Comparison of ENCODE assay signal across 19 cellular contexts in the genomic region with DNA sequence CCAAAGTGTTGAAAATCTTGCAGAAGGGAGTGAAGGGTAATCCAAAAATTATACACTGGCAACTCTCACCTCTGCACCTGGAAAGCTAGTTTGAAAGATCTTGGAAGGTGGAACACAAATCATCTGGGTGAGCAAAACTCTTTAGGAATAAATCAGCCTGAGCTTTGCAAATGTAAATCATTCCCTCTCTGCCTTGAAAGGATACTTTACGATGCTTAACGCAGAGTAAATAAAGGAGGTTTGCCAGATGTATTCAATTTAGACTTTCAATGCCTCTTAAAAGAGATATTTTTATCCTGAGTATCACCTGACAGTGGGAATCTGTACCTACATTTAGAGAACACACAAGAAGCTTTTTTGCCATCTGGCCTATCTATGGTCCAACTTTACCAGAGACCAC.
DNase-seq lines count a peak whose midpoint lies in the region; ATAC-seq, FAIRE-seq and TF ChIP-seq lines count a peak whose summit lies in the region.
"Had no signal": no experiment of that assay in that cellular context is flagged by ENCODE, and none has a peak within 500 bp of the region (broad histone marks: within the 10 kb centered on the region; RNA-seq: fewer than 3 reads in every experiment).

No MANE protein-coding gene starts in this region.

- in situ Hi-C loops in HAP-1 (cut with MboI; ENCODE audit: low sequenced_read_pairs): no loop called here

- dilution Hi-C loops in keratinocyte (cut with MboI; ENCODE audit: extremely low pct_ligation_motif_present, low sequenced_read_pairs): no loop called here

- ATAC-seq in HG03175 (IDR thresholded peaks at IDR 0.05; ENCODE audit: unreplicated experiment) (no peak), HG03097 (IDR thresholded peaks at IDR 0.05; ENCODE audit: low FRiP score, unreplicated experiment) (no peak), left cardiac atrium (no peak), HG02759 (IDR thresholded peaks at IDR 0.05; ENCODE audit: unreplicated experiment) (no peak)
- ATAC-seq: body of pancreas; natural killer cell treated with Interleukin-12 subunit alpha and Interleukin-12 subunit beta and Interleukin-15 and Interleukin-18, amount 100 ng/mL, for 72 hours; Right ventricle myocardium inferior; stimulated activated naive B cell treated with anti-CD40 and anti-IgM and Interleukin-4, amounts not matched to agents 10 μg/mL and 1 μg/mL and 100 μg/mL, for 72 hours had no signal

- H3K4me3 ChIP-seq in HAP-1 (no peak overlapping the region), keratinocyte (ENCODE audit: control insufficient read depth in 2 of 3, extremely low read depth in 1 of 3, insufficient read depth in 2 of 3, low read depth in 1 of 3, low read length in 3 of 3) (peak overlapping the region; percentile 26 to 80 (median 59))
- H3K4me3 ChIP-seq: body of pancreas, coronary artery, tibial artery had no signal

- H3K4me2 ChIP-seq in keratinocyte (ENCODE audit: control insufficient read depth, extremely low read depth, insufficient read depth, low read depth, low read length): peak overlapping the region; percentile 81

- no peak for TF ChIP-seq CTCF in keratinocyte (optimal IDR thresholded peaks at IDR 0.05 in 1 of 3, IDR thresholded peaks at IDR 0.05 in 1 of 3, conservative IDR thresholded peaks at IDR 0.05 in 1 of 3; ENCODE audit: extremely low read depth in 1 of 3, insufficient read depth in 2 of 3, low read length in 3 of 3)

- no peaks in the 10 kb centered on the region for H3K9me1 ChIP-seq in keratinocyte (ENCODE audit: control insufficient read depth, extremely low read depth, insufficient read depth, low read length)

- H3K79me2 ChIP-seq in keratinocyte (ENCODE audit: control insufficient read depth, insufficient read depth, low read length): peaks cover 49% of the 10 kb centered on the region

- intact Hi-C loops in left cardiac atrium (cut with DNase I): no loop called here

- peak; percentile 13 to 92 for DNase-seq in HAP-1 (ENCODE audit: low spot score in 2 of 2)
- peak; percentile 43 to 89 for DNase-seq in NCI-H2081 (lab: John Stamatoyannopoulos, UW)
- DNase-seq in NCI-H748 treated with DMSO at 0.1 percent for 48 hours (lab: John Stamatoyannopoulos, UW): peak; percentile 44
- no peak for DNase-seq in keratinocyte (ENCODE audit: low read depth, low spot score)
- DNase-seq in left cardiac atrium: no peak
- DNase-seq: body of pancreas; GF-D8; immature natural killer cell; mammary epithelial cell; MV-4-11; stimulated activated naive B cell treated with anti-CD40 and anti-IgM and Interleukin-4, amounts not matched to agents 10 μg/mL and 1 μg/mL and 100 μg/mL, for 72 hours; tibial artery had no signal

- H3K9me3 ChIP-seq in HAP-1 (no peaks in the 10 kb centered on the region), keratinocyte (ENCODE audit: control insufficient read depth, low read depth, low read length) (no peaks in the 10 kb centered on the region)
- H3K9me3 ChIP-seq: body of pancreas, tibial artery had no signal

- no peak overlapping the region for H2AFZ ChIP-seq in keratinocyte (ENCODE audit: control insufficient read depth, low read length)

- no peaks in the 10 kb centered on the region for H3K27me3 ChIP-seq in HAP-1 (ENCODE audit: low read depth)
- no peaks in the 10 kb centered on the region for H3K27me3 ChIP-seq in keratinocyte (ENCODE audit: control insufficient read depth, extremely low read depth, insufficient read depth, low read length)
- H3K27me3 ChIP-seq: body of pancreas, tibial artery had no signal

- no peak overlapping the region for H3K27ac ChIP-seq in keratinocyte (ENCODE audit: control insufficient read depth, insufficient read depth, low read length)
- H3K27ac ChIP-seq: body of pancreas, coronary artery, tibial artery had no signal

- no peaks in the 10 kb centered on the region for H3K36me3 ChIP-seq in HAP-1 (replicated peaks)
- no peaks in the 10 kb centered on the region for H3K36me3 ChIP-seq in keratinocyte (ENCODE audit: control insufficient read depth in 2 of 2, extremely low read depth in 1 of 2, insufficient read depth in 2 of 2, low read length in 2 of 2)
- H3K36me3 ChIP-seq: tibial artery had no signal

- FAIRE-seq in keratinocyte (lab: Jason Lieb, UNC): peak; percentile 32
- FAIRE-seq: GM12892 had no signal

- H3K4me1 ChIP-seq in HAP-1: peaks cover 27% of the 10 kb centered on the region
- H3K4me1 ChIP-seq in keratinocyte (ENCODE audit: control insufficient read depth, extremely low read depth, insufficient read depth, low read length): peaks cover 62% of the 10 kb centered on the region
- H3K4me1 ChIP-seq: body of pancreas had no signal

- H3K9ac ChIP-seq in keratinocyte (ENCODE audit: control insufficient read depth, extremely low read depth, insufficient read depth, low read length): peak overlapping the region; percentile 24

- H4K20me1 ChIP-seq in keratinocyte (ENCODE audit: control insufficient read depth, extremely low read depth, insufficient read depth, low read length): no peaks in the 10 kb centered on the region

Comparison
In these comparisons a context has a peak if more than half of its experiments do, and no peak if none do; other contexts are left out.
1. DNase-seq: peak in HAP-1 (2 of 2), NCI-H2081 (2 of 2) and NCI-H748 treated with DMSO at 0.1 percent for 48 hours (single experiment); none in keratinocyte (single experiment) and left cardiac atrium (single experiment).